26 cellular contexts compared by ENCODE assay signal in the genomic region with DNA sequence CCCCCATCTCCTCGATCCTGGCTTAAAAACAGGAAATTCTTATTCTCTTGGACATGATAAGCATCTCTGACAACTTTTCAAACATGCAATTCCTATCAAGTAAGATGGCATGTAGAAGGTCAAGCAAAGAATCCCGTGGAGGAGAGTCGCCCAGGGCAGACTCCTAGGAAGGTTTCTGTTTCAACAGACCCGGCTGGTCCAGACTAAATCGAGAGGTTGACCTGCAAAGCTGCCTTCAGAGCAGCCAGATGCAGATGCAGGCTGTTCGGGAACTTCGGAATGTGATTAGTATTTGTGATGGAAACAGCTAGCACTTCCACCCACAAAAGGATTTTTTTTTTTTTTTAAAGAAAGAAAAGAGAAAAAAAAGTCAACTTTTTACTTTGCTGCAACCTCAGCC.
A peak's percentile ranks its signal among the peaks of the same experiment; 100 is the strongest.
DNase-seq lines count a peak whose midpoint lies in the region; ATAC-seq, FAIRE-seq and TF ChIP-seq lines count a peak whose summit lies in the region.
"Had no signal": no experiment of that assay in that cellular context is flagged by ENCODE, and none has a peak within 500 bp of the region (broad histone marks: within the 10 kb centered on the region; RNA-seq: fewer than 3 reads in every experiment).

No MANE protein-coding gene starts in this region.

- H3K27ac ChIP-seq in A549 (no peak overlapping the region), ascending aorta (peak overlapping the region; percentile 2 to 3)
- H3K27ac ChIP-seq: PC-9, stomach had no signal

- no peak for TF ChIP-seq CTCF in A549 (IDR thresholded peaks at IDR 0.05)
- TF ChIP-seq CTCF in ascending aorta (IDR thresholded peaks at IDR 0.05), result no peak

- no peaks in the 10 kb centered on the region for H3K9me3 ChIP-seq in A549
- H3K9me3 ChIP-seq in ascending aorta, result no peaks in the 10 kb centered on the region
- H3K9me3 ChIP-seq: stomach had no signal

- H3K27me3 ChIP-seq in ascending aorta, result no peaks in the 10 kb centered on the region
- H3K27me3 ChIP-seq: stomach had no signal

- TF ChIP-seq RAD21 in A549 (conservative IDR thresholded peaks at IDR 0.05 in 1 of 2, IDR thresholded peaks at IDR 0.05 in 1 of 2), result no peak

- intact Hi-C loops in ascending aorta (cut with DNase I), result no loop called here
- intact Hi-C loops in activated naive CD4-positive, alpha-beta T cell treated with anti-CD3 and anti-CD28 coated beads for 36 hours (cut with micrococcal nuclease), result no loop called here

- FAIRE-seq in A549 (lab: Jason Lieb, UNC) (no peak), HTR-8/SVneo (lab: Jason Lieb, UNC) (peak; percentile 16)
- FAIRE-seq: GM12891, keratinocyte had no signal

- H3K36me3 Mint-ChIP-seq in activated naive CD4-positive, alpha-beta T cell treated with anti-CD3 and anti-CD28 coated beads for 36 hours (ENCODE audit: low read depth), result no peaks in the 10 kb centered on the region
- H3K36me3 Mint-ChIP-seq: activated CD4-positive, alpha-beta memory T cell treated with anti-CD3 and anti-CD28 coated beads for 36 hours; memory B cell; natural killer cell treated with Interleukin-12 subunit alpha and Interleukin-12 subunit beta and Interleukin-15 and Interleukin-18, amount 100 ng/mL, for 72 hours had no signal

- DNase-seq in A549 (ENCODE audit: low read depth in 1 of 2, low spot score in 1 of 2) (no peak), HTR-8/SVneo (ENCODE audit: insufficient read length, low spot score) (no peak), ascending aorta (ENCODE audit: low spot score in 2 of 2) (no peak), iPS-NIHi7 (ENCODE audit: extremely low spot score) (peak; percentile 25), OCI-M2 (lab: John Stamatoyannopoulos, UW; ENCODE audit: unreplicated experiment) (no peak), KG1 (lab: John Stamatoyannopoulos, UW) (no peak)
- no peak for DNase-seq in activated naive CD4-positive, alpha-beta T cell treated with anti-CD3 and anti-CD28 coated beads for 36 hours
- DNase-seq: activated CD4-positive, alpha-beta memory T cell treated with anti-CD3 and anti-CD28 coated beads for 36 hours; activated T-cell treated with anti-CD3 and anti-CD28 coated beads for 4 hours; C1 segment of cervical spinal cord; cerebellar nuclear complex; DMS 273 treated with DMSO at 0.1 percent for 48 hours; effector CD8-positive, alpha-beta T cell; head of caudate nucleus; NCI-H1694; NCI-H748 treated with DMSO at 0.1 percent for 48 hours; posterior cingulate gyrus; stimulated activated CD4-positive, alpha-beta T cell treated with anti-CD3 and anti-CD28 coated beads, Interleukin-2, amount 100 ng/mL, for 24 hours; stomach; T-helper 17 cell had no signal

- H3K4me3 Mint-ChIP-seq in activated naive CD4-positive, alpha-beta T cell treated with anti-CD3 and anti-CD28 coated beads for 36 hours, result no peak overlapping the region
- H3K4me3 Mint-ChIP-seq: activated CD4-positive, alpha-beta memory T cell treated with anti-CD3 and anti-CD28 coated beads for 36 hours; memory B cell; natural killer cell treated with Interleukin-12 subunit alpha and Interleukin-12 subunit beta and Interleukin-15 and Interleukin-18, amount 100 ng/mL, for 72 hours; T-helper 17 cell had no signal

- 55% methylated on average over 7 of the region's 7 CpGs for WGBS in A549 (ENCODE audit: missing lambda C conversion rate)

- H3K4me1 ChIP-seq in A549 (peaks cover 10% of the 10 kb centered on the region), ascending aorta (peaks cover 0 to 40% of the 10 kb centered on the region in 2 donors)

- H3K36me3 ChIP-seq in ascending aorta, result no peaks in the 10 kb centered on the region
- H3K36me3 ChIP-seq: stomach had no signal

- H3K4me1 Mint-ChIP-seq in activated naive CD4-positive, alpha-beta T cell treated with anti-CD3 and anti-CD28 coated beads for 36 hours (ENCODE audit: low read depth), result peaks cover 5% of the 10 kb centered on the region
- H3K4me1 Mint-ChIP-seq: memory B cell had no signal

- peak overlapping the region; percentile 29 for H3K4me2 ChIP-seq in A549
- H3K4me2 ChIP-seq: PC-9 had no signal

- no peak for TF ChIP-seq POLR2A in A549 (IDR thresholded peaks at IDR 0.05; ENCODE audit: low read length)

- H3K9me3 Mint-ChIP-seq in activated naive CD4-positive, alpha-beta T cell treated with anti-CD3 and anti-CD28 coated beads for 36 hours, result no peaks in the 10 kb centered on the region
- H3K9me3 Mint-ChIP-seq: activated CD4-positive, alpha-beta memory T cell treated with anti-CD3 and anti-CD28 coated beads for 36 hours; memory B cell had no signal

- POLR2A ChIA-PET in A549 (lab: Yijun Ruan, JAX), result no interaction called here

- no peak overlapping the region for H3K27ac Mint-ChIP-seq in activated naive CD4-positive, alpha-beta T cell treated with anti-CD3 and anti-CD28 coated beads for 36 hours
- H3K27ac Mint-ChIP-seq: activated CD4-positive, alpha-beta memory T cell treated with anti-CD3 and anti-CD28 coated beads for 36 hours; memory B cell; natural killer cell treated with Interleukin-12 subunit alpha and Interleukin-12 subunit beta and Interleukin-15 and Interleukin-18, amount 100 ng/mL, for 72 hours; T-helper 17 cell had no signal

- CTCF ChIA-PET in A549 (lab: Yijun Ruan, JAX), result interaction anchor here (0.7 to 2.1 kb wide), 3 partner anchors 8 to 147 kb away, joined by 3 to 5 read pairs (median 3); no protein-coding TSS in a partner anchor
- CTCF ChIA-PET in activated naive CD4-positive, alpha-beta T cell treated with anti-CD3 and anti-CD28 coated beads for 36 hours (lab: Charles Lee), result interaction anchor here (0.6 kb wide), 1 partner anchor 428 kb away, joined by 3 read pairs; no protein-coding TSS in a partner anchor

- H3K27me3 Mint-ChIP-seq in activated naive CD4-positive, alpha-beta T cell treated with anti-CD3 and anti-CD28 coated beads for 36 hours (ENCODE audit: low read depth), result peaks cover 12% of the 10 kb centered on the region

- H3K4me3 ChIP-seq in A549 (no peak overlapping the region), ascending aorta (peak overlapping the region in 1 of 2 donors; percentile 26)
- H3K4me3 ChIP-seq: PC-9, stomach had no signal

- ATAC-seq in A549 (no peak), HG02623 (IDR thresholded peaks at IDR 0.05; ENCODE audit: unreplicated experiment) (no peak)
- ATAC-seq: natural killer cell treated with Interleukin-12 subunit alpha and Interleukin-12 subunit beta and Interleukin-15 and Interleukin-18, amount 100 ng/mL, for 72 hours; T-helper 17 cell had no signal

- no peak for TF ChIP-seq EP300 in A549 (IDR thresholded peaks at IDR 0.05)

TF ChIP-seq in A549, 52 proteins besides CTCF, POLR2A, EP300 and RAD21:
- TF ChIP-seq TFCP2L1 (CRISPR knock-in tag; IDR thresholded peaks at IDR 0.05) (no peak), BHLHE40 (IDR thresholded peaks at IDR 0.05; ENCODE audit: low read depth, low read length) (no peak), FOSB (CRISPR knock-in tag; IDR thresholded peaks at IDR 0.05) (no peak), HEYL (CRISPR knock-in tag; IDR thresholded peaks at IDR 0.05) (no peak), ZFP36 (IDR thresholded peaks at IDR 0.05; ENCODE audit: borderline replicate concordance, partially characterized antibody) (no peak)

Comparison
In these comparisons a context has a peak if more than half of its experiments do, and no peak if none do; other contexts are left out.
1. H3K27ac ChIP-seq: peak in ascending aorta (2 of 2); none in A549 (0 of 2).